In genomic region chr14:102729825-102730224, GRCh38 we compare ENCODE assay signal across 27 cellular contexts.
"Had no signal": no experiment of that assay in that cellular context is flagged by ENCODE, and none has a peak within 500 bp of the region (broad histone marks: within the 10 kb centered on the region; RNA-seq: fewer than 3 reads in every experiment).

No MANE protein-coding gene starts in this region.

- H3K9ac ChIP-seq: parathyroid adenoma had no signal

- H3K27me3 ChIP-seq: colonic mucosa, esophagus squamous epithelium, heart right ventricle, sigmoid colon, stomach, tibial nerve, upper lobe of left lung had no signal

- H3K9me3 ChIP-seq: colonic mucosa, esophagus squamous epithelium, heart right ventricle, prostate gland, sigmoid colon, stomach, thoracic aorta, tibial nerve, upper lobe of left lung had no signal

- H3K4me1 ChIP-seq: colonic mucosa, esophagus squamous epithelium, heart right ventricle, parathyroid adenoma, sigmoid colon, upper lobe of left lung had no signal

- H3K27ac ChIP-seq: colonic mucosa, esophagus squamous epithelium, heart right ventricle, parathyroid adenoma, prostate gland, sigmoid colon, stomach, thoracic aorta, tibial nerve, upper lobe of left lung had no signal

- H3K36me3 ChIP-seq: colonic mucosa, prostate gland, thoracic aorta had no signal

- DNase-seq: colonic mucosa; effector memory CD4-positive, alpha-beta T cell; erythroblast; esophagus squamous epithelium; foreskin melanocyte; glutamatergic neuron; heart right ventricle; hippocampal formation; kidney glomerular epithelial cell; mesenchymal stem cell; midbrain; naive thymus-derived CD8-positive, alpha-beta T cell; nephron progenitor cell; occipital lobe; right cardiac atrium; sigmoid colon; stimulated activated CD4-positive, alpha-beta T cell treated with anti-CD3 and anti-CD28 coated beads, Interleukin-2, amount 100 ng/mL, for 24 hours; stimulated activated CD4-positive, alpha-beta T cell treated with anti-CD3 and anti-CD28 coated beads, Interleukin-4, amount 100 ng/mL, for 24 hours; stimulated activated naive CD4-positive, alpha-beta T cell treated with Interleukin-2 at 50 U/mL for 16 hours; stomach had no signal

- ATAC-seq: heart right ventricle; naive thymus-derived CD8-positive, alpha-beta T cell; right cardiac atrium; stimulated activated effector memory CD8-positive, alpha-beta T cell treated with anti-CD3 and anti-CD28 coated beads, Interleukin-12 subunit alpha, Interleukin-12 subunit beta, amount 100 ng/mL, for 72 hours had no signal

- H3K4me3 ChIP-seq: colonic mucosa, esophagus squamous epithelium, heart right ventricle, lung, prostate gland, sigmoid colon, stomach, thoracic aorta, tibial nerve, upper lobe of left lung had no signal

- H3K79me2 ChIP-seq: parathyroid adenoma had no signal
